Comparison of ENCODE assay signal across 8 cellular contexts in genomic region chr6:131627724-131628682, GRCh38. TPM values are rescaled to one million over a fixed set of nuclear protein-coding genes. Genes with fewer than 3 reads are reported as not detected.
DNase-seq lines count a peak whose midpoint lies in the region; ATAC-seq and TF ChIP-seq lines count a peak whose summit lies in the region.

Gene MED23, minus strand, starts transcription at chr6:131628242. Its CDS starts 193 bp downstream, at chr6:131628049.

- BruUV-seq in PC-3 (replicated peaks; lab: Mats Ljungman, UMichigan): TSS peak; percentile 57

- POLR2A ChIA-PET in PC-3 (lab: Charles Lee; ENCODE audit: unreplicated experiment): interaction anchor here (0.6 to 0.7 kb wide), 4 partner anchors 216 to 1040 kb away, joined by 3 to 4 read pairs (median 3); no protein-coding TSS in a partner anchor

- peak within 1 kb of the TSS; percentile 90 for H2AFZ ChIP-seq in PC-3 (ENCODE audit: low read length)

- H3K4me1 ChIP-seq in PC-3 (ENCODE audit: insufficient read depth, low read length) (peaks cover 39% of the 10 kb centered on the region), mucosa of rectum (ENCODE audit: control insufficient read depth in 2 of 2, insufficient read depth in 2 of 2, low read length in 2 of 2) (peaks cover 0 to 4% of the 10 kb centered on the region in 2 donors)

- peak within 1 kb of the TSS; percentile 74 for H3K4me2 ChIP-seq in PC-3 (ENCODE audit: low read length)

- H3K27me3 ChIP-seq in PC-3 (ENCODE audit: low read length): no peaks in the 10 kb centered on the region
- no peaks in the 10 kb centered on the region for H3K27me3 ChIP-seq in mucosa of rectum (ENCODE audit: control insufficient read depth in 2 of 2, insufficient read depth in 2 of 2, low read length in 2 of 2)

- H4K20me1 ChIP-seq in PC-3 (ENCODE audit: low read length): no peaks in the 10 kb centered on the region

- no peaks in the 10 kb centered on the region for H3K9me2 ChIP-seq in PC-3 (replicated peaks; ENCODE audit: low read length)

- intact Hi-C loops in PC-3 (cut with micrococcal nuclease): loop anchor here (2.0 kb wide), 1 partner anchor 25 kb away; no protein-coding TSS in a partner anchor

- CTCF ChIA-PET in PC-3 (lab: Charles Lee): interaction anchor here (0.6 to 1.2 kb wide), 2 partner anchors 25 to 108 kb away, joined by 3 to 6 read pairs; no protein-coding TSS in a partner anchor

- ATAC-seq in GM21619 (IDR thresholded peaks at IDR 0.05; ENCODE audit: unreplicated experiment) (peak; percentile 97), PC-3 (peak; percentile 92)

- peaks cover 17% of the 10 kb centered on the region for H3K79me2 ChIP-seq in PC-3 (ENCODE audit: low read length)

- H3K27ac ChIP-seq in PC-3 (ENCODE audit: low read length): peak within 1 kb of the TSS; percentile 63
- H3K27ac ChIP-seq in mucosa of rectum (ENCODE audit: low read depth in 2 of 2, low read length in 2 of 2): peak within 1 kb of the TSS; percentile 85 to 87

- H3F3A ChIP-seq in PC-3 (ENCODE audit: low read length, unreplicated experiment): peaks cover 4% of the 10 kb centered on the region

- H3K36me3 ChIP-seq in PC-3 (ENCODE audit: low read depth, low read length): peaks cover 5% of the 10 kb centered on the region; the same call in 1 of the 2 replicates
- H3K36me3 ChIP-seq in mucosa of rectum (ENCODE audit: control insufficient read depth in 2 of 2, insufficient read depth in 2 of 2, low read length in 2 of 2): peaks cover 19 to 21% of the 10 kb centered on the region in 2 donors

- H3K9ac ChIP-seq in PC-3 (ENCODE audit: low read length) (peak within 1 kb of the TSS; percentile 89), mucosa of rectum (ENCODE audit: low read depth in 1 of 2, low read length in 2 of 2) (peak within 1 kb of the TSS; percentile 86)

- peak within 1 kb of the TSS; percentile 92 for H3K4me3 ChIP-seq in Jurkat, Clone E6-1 (ENCODE audit: low read length)
- H3K4me3 ChIP-seq in PC-3 (ENCODE audit: low read length) (peak within 1 kb of the TSS; percentile 98), epithelial cell of proximal tubule (ENCODE audit: low read depth, low read length) (peak within 1 kb of the TSS; percentile 77), mucosa of rectum (ENCODE audit: low read length in 2 of 2) (peak within 1 kb of the TSS; percentile 88 to 95)

- DNase-seq in DMS53 treated with DMSO at 0.1 percent for 48 hours (lab: John Stamatoyannopoulos, UW; ENCODE audit: unreplicated experiment) (peak; percentile 69), PC-3 (peak; percentile 90), epithelial cell of proximal tubule (ENCODE audit: low read depth) (peak; percentile 52)
- DNase-seq in Jurkat, Clone E6-1 (ENCODE audit: low read depth, low spot score): peak; percentile 93
- DNase-seq in activated T-cell treated with anti-CD3 and anti-CD28 coated beads, Interleukin-2, amount 50 U/mL, for 1 hour: peak; percentile 99
- peak; percentile 99 for DNase-seq in stimulated activated CD8-positive, alpha-beta memory T cell treated with anti-CD3 and anti-CD28 coated beads, Interleukin-4, amount 100 ng/mL, for 48 hours

- TF ChIP-seq CTCF in PC-3 (conservative IDR thresholded peaks at IDR 0.05; ENCODE audit: low read depth, low read length) (peak; percentile 93), epithelial cell of proximal tubule (conservative IDR thresholded peaks at IDR 0.05; ENCODE audit: low read depth, low read length) (peak; percentile 97)

- H3K9me3 ChIP-seq in PC-3 (ENCODE audit: low read length) (no peaks in the 10 kb centered on the region), mucosa of rectum (ENCODE audit: control insufficient read depth in 2 of 2, low read length in 2 of 2) (no peaks in the 10 kb centered on the region)

RNA-seq across cellular contexts. Expression of gene MED23, which starts in this region (rescaled TPM):
- polyA plus RNA-seq in Jurkat, Clone E6-1 (2012; ENCODE audit: insufficient read depth, insufficient read length): 18.7 TPM
- total RNA-seq in PC-3 (2014; rRNA removed) (15.4 and 18.1 TPM in 2 replicates), epithelial cell of proximal tubule (14.5 and 15.0 TPM in 2 replicates)

Comparison
In these comparisons a context has a peak if more than half of its experiments do, and no peak if none do; other contexts are left out.
1. Peak in every context shown above with its lines: DNase-seq, ATAC-seq, H3K4me3 ChIP-seq and H3K27ac ChIP-seq.